In genomic region chr6:14694308-14694707, GRCh38 we compare ENCODE assay signal across 17 cellular contexts.
DNase-seq lines count a peak whose midpoint lies in the region; ATAC-seq and TF ChIP-seq lines count a peak whose summit lies in the region.
"Had no signal": no experiment of that assay in that cellular context is flagged by ENCODE, and none has a peak within 500 bp of the region (broad histone marks: within the 10 kb centered on the region; RNA-seq: fewer than 3 reads in every experiment).

No MANE protein-coding gene starts in this region.

- H3K9me2 ChIP-seq in GM23248 (ENCODE audit: insufficient read depth) (no peaks in the 10 kb centered on the region), OCI-LY7 (ENCODE audit: insufficient read depth, low read length) (no peaks in the 10 kb centered on the region)

- TF ChIP-seq CTCF in OCI-LY7 (conservative IDR thresholded peaks at IDR 0.05; ENCODE audit: low read length): no peak
- TF ChIP-seq CTCF in prostate gland (IDR thresholded peaks at IDR 0.05): no peak

- H3K4me1 ChIP-seq in GM23248 (ENCODE audit: insufficient read depth) (no peaks in the 10 kb centered on the region), OCI-LY7 (ENCODE audit: insufficient read depth, low read length, poor library complexity, severe bottlenecking) (no peaks in the 10 kb centered on the region), prostate gland (replicated peaks) (no peaks in the 10 kb centered on the region)
- H3K4me1 ChIP-seq: A549, Caco-2 had no signal

- H4K20me1 ChIP-seq in GM23248 (ENCODE audit: insufficient read depth) (no peaks in the 10 kb centered on the region), OCI-LY7 (ENCODE audit: insufficient read depth, low read length) (no peaks in the 10 kb centered on the region)
- H4K20me1 ChIP-seq: BLaER1 treated with 17β-estradiol and CSF1 and Interleukin-3, amounts not matched to agents 10 nM and 100 nM had no signal

- no peak overlapping the region for H3K9ac ChIP-seq in GM23248
- H3K9ac ChIP-seq: BLaER1 treated with 17β-estradiol and CSF1 and Interleukin-3, amounts not matched to agents 10 nM and 100 nM had no signal

- H3K36me3 ChIP-seq in GM23248 (ENCODE audit: low read depth) (no peaks in the 10 kb centered on the region), OCI-LY7 (ENCODE audit: insufficient read depth, low read length) (no peaks in the 10 kb centered on the region), prostate gland (no peaks in the 10 kb centered on the region)
- H3K36me3 ChIP-seq: BLaER1 treated with 17β-estradiol and CSF1 and Interleukin-3, amounts not matched to agents 10 nM and 100 nM had no signal

- peak overlapping the region; percentile 32; the same call in 1 of the 2 replicates for H2AFZ ChIP-seq in GM23248
- H2AFZ ChIP-seq in OCI-LY7 (ENCODE audit: low read length): peak overlapping the region; percentile 4; the same call in 1 of the 2 replicates

- ATAC-seq in HG02970 (IDR thresholded peaks at IDR 0.05; ENCODE audit: low FRiP score, unreplicated experiment): no peak
- ATAC-seq: A549; CD8-positive, alpha-beta T cell had no signal

- no peaks in the 10 kb centered on the region for H3K27me3 ChIP-seq in GM23248 (replicated peaks; ENCODE audit: insufficient read depth)
- no peaks in the 10 kb centered on the region for H3K27me3 ChIP-seq in prostate gland (replicated peaks; ENCODE audit: insufficient read depth)
- H3K27me3 ChIP-seq: BLaER1 treated with 17β-estradiol and CSF1 and Interleukin-3, amounts not matched to agents 10 nM and 100 nM had no signal

- H3K27ac ChIP-seq in GM23248: no peak overlapping the region
- no peak overlapping the region for H3K27ac ChIP-seq in OCI-LY7 (ENCODE audit: low read depth, low read length, poor library complexity, severe bottlenecking)
- H3K27ac ChIP-seq in prostate gland: no peak overlapping the region
- H3K27ac ChIP-seq: 22Rv1; A549; BLaER1 treated with 17β-estradiol and CSF1 and Interleukin-3, amounts not matched to agents 10 nM and 100 nM; C4-2B had no signal

- CTCF ChIA-PET in OCI-LY7 (lab: Charles Lee; ENCODE audit: unreplicated experiment): no interaction called here

- no peak for DNase-seq in GM23248
- DNase-seq in NCI-H526 (lab: John Stamatoyannopoulos, UW): peak; percentile 64 to 77
- no peak for DNase-seq in OCI-LY7 (ENCODE audit: low spot score)
- DNase-seq in Kasumi-1 (lab: John Stamatoyannopoulos, UW): no peak
- no peak for DNase-seq in prostate gland (ENCODE audit: low spot score)
- DNase-seq: AML-193; Caco-2; Calu3; CD4-positive, alpha-beta T cell; CD8-positive, alpha-beta T cell; DMS79 treated with DMSO at 0.1 percent for 48 hours; GF-D8 had no signal

- no peaks in the 10 kb centered on the region for H3K9me3 ChIP-seq in GM23248 (ENCODE audit: low read depth)
- H3K9me3 ChIP-seq in OCI-LY7 (ENCODE audit: low read length): no peaks in the 10 kb centered on the region
- H3K9me3 ChIP-seq in prostate gland: no peaks in the 10 kb centered on the region
- H3K9me3 ChIP-seq: A549, Caco-2 had no signal

- intact Hi-C loops in OCI-LY7 (cut with micrococcal nuclease; ENCODE audit: unreplicated experiment) (no loop called here), prostate gland (cut with DNase I) (no loop called here)

- H3K4me3 ChIP-seq in GM23248 (no peak overlapping the region), OCI-LY7 (ENCODE audit: low read depth, low read length, poor library complexity, severe bottlenecking) (no peak overlapping the region), prostate gland (no peak overlapping the region)
- H3K4me3 ChIP-seq: A549; BLaER1 treated with 17β-estradiol and CSF1 and Interleukin-3, amounts not matched to agents 10 nM and 100 nM had no signal

- no TSS peak for BruUV-seq in OCI-LY7 (replicated peaks; lab: Mats Ljungman, UMichigan)

- H3K4me2 ChIP-seq in GM23248 (ENCODE audit: unreplicated experiment) (no peak overlapping the region), OCI-LY7 (ENCODE audit: low read length) (no peak overlapping the region)
- H3K4me2 ChIP-seq: A549; BLaER1 treated with 17β-estradiol and CSF1 and Interleukin-3, amounts not matched to agents 10 nM and 100 nM had no signal

- no peaks in the 10 kb centered on the region for H3K79me2 ChIP-seq in GM23248 (ENCODE audit: insufficient read depth)
- H3K79me2 ChIP-seq in OCI-LY7 (ENCODE audit: insufficient read depth, low read depth, low read length): no peaks in the 10 kb centered on the region

- H3F3A ChIP-seq in GM23248 (ENCODE audit: insufficient read depth): no peaks in the 10 kb centered on the region

- in situ Hi-C loops in GM23248 (cut with MboI): no loop called here

- no peak for TF ChIP-seq POLR2A in prostate gland (IDR thresholded peaks at IDR 0.05)

- POLR2A ChIA-PET in OCI-LY7 (lab: Charles Lee): interaction anchor here (1.1 to 1.8 kb wide), 2 partner anchors 13 to 37 kb away, joined by 3 to 5 read pairs; no protein-coding TSS in a partner anchor

- 71 to 76% methylated on average over 1 of the region's 1 CpG for WGBS in GM23248 (ENCODE audit: low coverage in 1 of 2, low lambda C conversion rate in 2 of 2, missing lambda C conversion rate in 2 of 2), 2 experiments
- whole genome bisulfite sequencing in prostate gland: 81% methylated on average over 1 of the region's 1 CpG

Comparison
In these comparisons a context has a peak if more than half of its experiments do, and no peak if none do; other contexts are left out.
1. DNase-seq: peak in NCI-H526 (2 of 2); none in GM23248 (single experiment), OCI-LY7 (single experiment), Kasumi-1 (0 of 2) and prostate gland (single experiment).